24 cellular contexts compared by ENCODE assay signal in the genomic region with DNA sequence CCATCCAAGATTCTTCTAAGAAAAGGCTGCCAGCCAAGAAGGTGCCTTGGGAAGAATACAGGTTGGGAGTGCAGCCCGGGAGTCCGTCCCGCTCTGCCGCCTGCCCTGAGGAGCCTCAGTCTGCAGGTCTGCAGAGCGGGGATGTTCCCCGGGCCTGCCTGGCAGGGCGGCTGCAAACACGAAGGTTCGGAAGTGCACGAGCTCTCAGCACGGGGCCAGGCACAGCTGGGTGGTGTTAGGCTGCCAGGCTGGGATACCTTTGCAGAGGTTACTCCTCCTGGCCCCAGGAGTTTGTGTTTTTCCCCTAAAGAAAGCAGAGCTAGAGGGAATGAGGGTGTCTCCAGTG. TPM values are rescaled to one million over a fixed set of nuclear protein-coding genes. Genes with fewer than 3 reads are reported as not detected.
A peak's percentile ranks its signal among the peaks of the same experiment; 100 is the strongest.
DNase-seq lines count a peak whose midpoint lies in the region; ATAC-seq and TF ChIP-seq lines count a peak whose summit lies in the region.
"Had no signal": no experiment of that assay in that cellular context is flagged by ENCODE, and none has a peak within 500 bp of the region (broad histone marks: within the 10 kb centered on the region; RNA-seq: fewer than 3 reads in every experiment).

No MANE protein-coding gene starts in this region.

- H3K27me3 Mint-ChIP-seq in CD4-positive, CD25-positive, alpha-beta regulatory T cell = peaks cover 9% of the 10 kb centered on the region

- no peak overlapping the region for H3K4me3 Mint-ChIP-seq in CD4-positive, CD25-positive, alpha-beta regulatory T cell
- H3K4me3 Mint-ChIP-seq: CD8-positive, alpha-beta T cell had no signal

- TF ChIP-seq EP300 in suprapubic skin (IDR thresholded peaks at IDR 0.05) = no peak

- no peaks in the 10 kb centered on the region for H3K9me3 Mint-ChIP-seq in CD4-positive, CD25-positive, alpha-beta regulatory T cell
- H3K9me3 Mint-ChIP-seq: CD8-positive, alpha-beta T cell had no signal

- no peak for DNase-seq in CD4-positive, CD25-positive, alpha-beta regulatory T cell
- DNase-seq in LNCaP clone FGC (ENCODE audit: low read depth) = peak; percentile 46
- no peak for DNase-seq in suprapubic skin (ENCODE audit: low spot score in 2 of 2)
- DNase-seq in foreskin melanocyte = no peak
- DNase-seq in iPS-NIHi11 (ENCODE audit: low spot score) = no peak
- DNase-seq: AML-193; DMS79 treated with DMSO at 0.1 percent for 48 hours; GF-D8; Kasumi-1; MV-4-11; NCI-H1105; NCI-H446; NCI-H524 treated with DMSO at 0.1 percent for 48 hours; NCI-H774; NK-92 treated with Interleukin-12 subunit alpha and Interleukin-12 subunit beta, amount 100 ng/mL, for 24 hours; Right ventricle myocardium superior; RPMI8226 had no signal

- peaks cover 3% of the 10 kb centered on the region for H3K36me3 Mint-ChIP-seq in CD4-positive, CD25-positive, alpha-beta regulatory T cell

- H3K4me1 Mint-ChIP-seq in CD4-positive, CD25-positive, alpha-beta regulatory T cell = peaks cover 0 to 5% (median 1%) of the 10 kb centered on the region in 4 donors

- H3K27ac ChIP-seq in CD4-positive, CD25-positive, alpha-beta regulatory T cell (ENCODE audit: insufficient read depth, low read length, poor library complexity, severe bottlenecking) = no peak overlapping the region
- H3K27ac ChIP-seq in suprapubic skin = peak overlapping the region; percentile 19
- H3K27ac ChIP-seq: A549; BLaER1 treated with 17β-estradiol and CSF1 and Interleukin-3, amounts not matched to agents 10 nM and 100 nM; SJSA1 had no signal

- no peaks in the 10 kb centered on the region for H3K9me3 ChIP-seq in CD4-positive, CD25-positive, alpha-beta regulatory T cell (ENCODE audit: control insufficient read depth in 2 of 2, low read length in 2 of 2)
- H3K9me3 ChIP-seq in suprapubic skin = no peaks in the 10 kb centered on the region
- H3K9me3 ChIP-seq: A549; BLaER1 treated with 17β-estradiol and CSF1 and Interleukin-3, amounts not matched to agents 10 nM and 100 nM; SJSA1 had no signal

- H3K4me3 ChIP-seq in CD4-positive, CD25-positive, alpha-beta regulatory T cell (ENCODE audit: low read depth, low read length) = no peak overlapping the region
- H3K4me3 ChIP-seq in LNCaP clone FGC (ENCODE audit: low read depth, low read length) (no peak overlapping the region), suprapubic skin (no peak overlapping the region)
- H3K4me3 ChIP-seq: A549; BLaER1 treated with 17β-estradiol and CSF1 and Interleukin-3, amounts not matched to agents 10 nM and 100 nM; SJSA1 had no signal

- TF ChIP-seq POLR2A in suprapubic skin (IDR thresholded peaks at IDR 0.05) = no peak

- H3K27ac Mint-ChIP-seq in CD4-positive, CD25-positive, alpha-beta regulatory T cell = peak overlapping the region in 2 of 3 donors; percentile 44 to 71
- H3K27ac Mint-ChIP-seq: CD8-positive, alpha-beta T cell had no signal

- no peaks in the 10 kb centered on the region for H3K27me3 ChIP-seq in CD4-positive, CD25-positive, alpha-beta regulatory T cell (ENCODE audit: control insufficient read depth, insufficient read depth, low read length)
- H3K27me3 ChIP-seq in suprapubic skin = no peaks in the 10 kb centered on the region
- H3K27me3 ChIP-seq: BLaER1 treated with 17β-estradiol and CSF1 and Interleukin-3, amounts not matched to agents 10 nM and 100 nM; SJSA1 had no signal

- ATAC-seq in CD4-positive, CD25-positive, alpha-beta regulatory T cell (ENCODE audit: low read depth in 2 of 2) = no peak
- ATAC-seq in esophagus mucosa (peak; percentile 2), GM18498 (IDR thresholded peaks at IDR 0.05; ENCODE audit: unreplicated experiment) (no peak)
- ATAC-seq: CD8-positive, alpha-beta T cell had no signal

- TF ChIP-seq CTCF in LNCaP clone FGC (IDR thresholded peaks at IDR 0.05; ENCODE audit: control insufficient read depth, extremely low read depth, insufficient read depth) (no peak), suprapubic skin (IDR thresholded peaks at IDR 0.05) (no peak)

- 48% methylated on average over 11 of the region's 11 CpGs for WGBS in suprapubic skin

- H3K36me3 ChIP-seq in CD4-positive, CD25-positive, alpha-beta regulatory T cell (ENCODE audit: control insufficient read depth, insufficient read depth, low read length) = no peaks in the 10 kb centered on the region
- H3K36me3 ChIP-seq in suprapubic skin = no peaks in the 10 kb centered on the region
- H3K36me3 ChIP-seq: SJSA1 had no signal

- peaks cover 5% of the 10 kb centered on the region for H3K4me1 ChIP-seq in CD4-positive, CD25-positive, alpha-beta regulatory T cell (ENCODE audit: control insufficient read depth, insufficient read depth, low read length, poor library complexity, severe bottlenecking)
- H3K4me1 ChIP-seq in suprapubic skin = peaks cover 16% of the 10 kb centered on the region

RNA-seq across cellular contexts. Expression of a gene that starts 9.4 kb away (rescaled TPM):
- 44.4 TPM for total RNA-seq in CD4-positive, CD25-positive, alpha-beta regulatory T cell
- 10 to 100 TPM; 29.2 to 37.6 (median 33.3) TPM for polyA plus RNA-seq in CD4-positive, CD25-positive, alpha-beta regulatory T cell
- 11.1 TPM for total RNA-seq in esophagus mucosa
- 10 to 100 TPM; 14.9 to 25.0 (median 20.4) TPM for total RNA-seq in suprapubic skin

RNA-seq across cellular contexts. Expression of a gene that starts 59.7 kb away (rescaled TPM):
- 2.6 TPM for total RNA-seq in CD4-positive, CD25-positive, alpha-beta regulatory T cell
- under 1 TPM in 3 of 4 donors, not detected in 1; 0.18 to 0.59 (median 0.42) TPM for polyA plus RNA-seq in CD4-positive, CD25-positive, alpha-beta regulatory T cell
- 8.9 TPM for total RNA-seq in esophagus mucosa
- total RNA-seq in suprapubic skin = 1 to 10 TPM; 1.5 to 6.9 (median 4.2) TPM
- total RNA-seq: H4, Right ventricle myocardium superior, SJSA1 had no signal
